ENCODE assay signal across 13 cellular contexts in the genomic region with DNA sequence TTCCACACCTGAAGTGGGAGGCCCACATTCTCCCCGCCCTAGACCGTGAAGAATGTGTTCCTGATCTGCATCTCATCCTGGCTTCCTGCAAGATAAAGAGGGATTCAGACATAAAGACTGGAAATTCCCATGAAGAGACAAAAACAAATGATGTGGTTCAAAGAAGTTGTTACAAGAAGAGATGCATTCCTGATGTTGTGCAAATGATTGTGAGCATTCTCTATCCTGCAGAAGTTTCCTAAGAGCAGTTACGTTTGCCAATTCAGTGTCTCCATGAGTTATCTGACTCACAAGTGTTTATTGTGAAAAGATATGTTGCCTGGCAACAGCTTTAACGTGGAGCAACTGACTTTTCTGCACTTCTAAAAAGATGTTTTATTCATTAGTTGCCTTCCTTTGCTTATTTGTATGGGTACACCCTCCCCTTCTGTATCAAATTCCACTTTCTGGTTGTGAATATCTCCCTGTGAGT.
DNase-seq lines count a peak whose midpoint lies in the region; FAIRE-seq and TF ChIP-seq lines count a peak whose summit lies in the region.
"Had no signal": no experiment of that assay in that cellular context is flagged by ENCODE, and none has a peak within 500 bp of the region (broad histone marks: within the 10 kb centered on the region; RNA-seq: fewer than 3 reads in every experiment).

No MANE protein-coding gene starts in this region.

- no peaks in the 10 kb centered on the region for H3K79me2 ChIP-seq in ACC112 (ENCODE audit: control insufficient read depth, insufficient read depth, low read length, unreplicated experiment)
- H3K79me2 ChIP-seq in astrocyte (ENCODE audit: insufficient read depth, low read length): no peaks in the 10 kb centered on the region

- in situ Hi-C loops in GM13976 (cut with MboI; ENCODE audit: low sequenced_read_pairs, unreplicated experiment): no loop called here

- H3K9ac ChIP-seq in astrocyte (ENCODE audit: low read length): peak overlapping the region; percentile 68

- peaks cover 6% of the 10 kb centered on the region for H3K4me1 Mint-ChIP-seq in astrocyte (ENCODE audit: low read depth, unreplicated experiment)

- H3K4me2 ChIP-seq in astrocyte (ENCODE audit: low read length): peak overlapping the region; percentile 74

- H3K27me3 ChIP-seq in ACC112 (ENCODE audit: insufficient read depth, low read length) (no peaks in the 10 kb centered on the region), astrocyte (ENCODE audit: insufficient read depth, low read length) (no peaks in the 10 kb centered on the region)
- H3K27me3 ChIP-seq: neutrophil had no signal

- no peaks in the 10 kb centered on the region for H4K20me1 ChIP-seq in astrocyte (ENCODE audit: insufficient read depth, low read length)

- no peaks in the 10 kb centered on the region for H3K9me3 ChIP-seq in astrocyte (ENCODE audit: insufficient read depth, low read depth, low read length)
- H3K9me3 ChIP-seq: neutrophil had no signal

- H3K36me3 ChIP-seq in ACC112 (ENCODE audit: insufficient read depth, low read length) (no peaks in the 10 kb centered on the region), astrocyte (ENCODE audit: insufficient read depth, low read length) (no peaks in the 10 kb centered on the region)
- H3K36me3 ChIP-seq: neutrophil had no signal

- H3K4me1 ChIP-seq in ACC112 (ENCODE audit: control insufficient read depth, insufficient read depth, low read length, unreplicated experiment) (peaks cover 19% of the 10 kb centered on the region), astrocyte (ENCODE audit: insufficient read depth, low read length) (peaks cover 13% of the 10 kb centered on the region)

- no peaks in the 10 kb centered on the region for H3K36me3 Mint-ChIP-seq in astrocyte (ENCODE audit: low read depth, unreplicated experiment)

- no peak overlapping the region for H3K4me3 Mint-ChIP-seq in astrocyte (ENCODE audit: unreplicated experiment)

- no peak for TF ChIP-seq CTCF in astrocyte (IDR thresholded peaks at IDR 0.05; ENCODE audit: insufficient read depth, low read depth, low read length)
- TF ChIP-seq CTCF in GM13976 (IDR thresholded peaks at IDR 0.05; ENCODE audit: borderline replicate concordance, control extremely low read depth, extremely low read depth, insufficient read depth, missing control alignments): no peak

- peak overlapping the region; percentile 17; the same call in 1 of the 2 replicates for H3K4me3 ChIP-seq in ACC112 (ENCODE audit: low read depth, low read length)
- H3K4me3 ChIP-seq in astrocyte (ENCODE audit: insufficient read depth, low read depth, low read length): peak overlapping the region; percentile 24

- H3K27ac Mint-ChIP-seq in astrocyte (ENCODE audit: unreplicated experiment): peak overlapping the region; percentile 76

- peak overlapping the region; percentile 19 for H2AFZ ChIP-seq in ACC112 (ENCODE audit: low read length, unreplicated experiment)
- no peak overlapping the region for H2AFZ ChIP-seq in astrocyte (ENCODE audit: low read depth, low read length)

- H3K27ac ChIP-seq in ACC112 (ENCODE audit: low read depth, low read length) (peak overlapping the region; percentile 87), astrocyte (ENCODE audit: low read depth, low read length) (peak overlapping the region; percentile 90)
- H3K27ac ChIP-seq: neutrophil had no signal

- no peaks in the 10 kb centered on the region for H3K9me3 Mint-ChIP-seq in astrocyte (ENCODE audit: unreplicated experiment)

- H3K27me3 Mint-ChIP-seq in astrocyte (ENCODE audit: low read depth, unreplicated experiment): no peaks in the 10 kb centered on the region

- FAIRE-seq in astrocyte (lab: Jason Lieb, UNC): peak; percentile 98
- FAIRE-seq: endometrium had no signal

- peak; percentile 28 for DNase-seq in HPDE6-E6E7 (ENCODE audit: extremely low spot score)
- DNase-seq in astrocyte (ENCODE audit: low read depth): peak; percentile 100
- DNase-seq in islet precursor cell: peak; percentile 56
- DNase-seq in NCI-H524 treated with DMSO at 0.1 percent for 48 hours (lab: John Stamatoyannopoulos, UW): no peak
- no peak for DNase-seq in Kasumi-1 (lab: John Stamatoyannopoulos, UW)
- no peak for DNase-seq in GM13976 (ENCODE audit: low spot score)
- no peak for DNase-seq in stimulated activated CD4-positive, alpha-beta T cell treated with anti-CD3 and anti-CD28 coated beads, Interleukin-4, amount 100 ng/mL, for 24 hours
- DNase-seq: activated CD8-positive, alpha-beta memory T cell treated with anti-CD3 and anti-CD28 coated beads for 24 hours; NCI-H774; stimulated activated naive CD4-positive, alpha-beta T cell treated with Interleukin-2 at 50 U/mL for 16 hours had no signal

Comparison
In these comparisons a context has a peak if more than half of its experiments do, and no peak if none do; other contexts are left out.
1. DNase-seq: peak in HPDE6-E6E7 (single experiment), astrocyte (single experiment) and islet precursor cell (single experiment); none in NCI-H524 treated with DMSO at 0.1 percent for 48 hours (single experiment), Kasumi-1 (0 of 2), GM13976 (single experiment) and stimulated activated CD4-positive, alpha-beta T cell treated with anti-CD3 and anti-CD28 coated beads, Interleukin-4, amount 100 ng/mL, for 24 hours (single experiment).